ENCODE assay signal across 8 cellular contexts in genomic region chr11:124897681-124898680, GRCh38. TPM values are rescaled to one million over a fixed set of nuclear protein-coding genes. Genes with fewer than 3 reads are reported as not detected.
DNase-seq lines count a peak whose midpoint lies in the region; ATAC-seq and TF ChIP-seq lines count a peak whose summit lies in the region.

TSS of gene ROBO4 (minus strand) at chr11:124897865. CDS start at chr11:124897795, 70 bp downstream.

- H3K9me3 ChIP-seq in testis: no peaks in the 10 kb centered on the region

- CTCF ChIA-PET in HEK293T (lab: Yijun Ruan, JAX): no interaction called here

- peak within 1 kb of the TSS in 1 of 2 donors; percentile 26 for H3K4me3 ChIP-seq in cardiac fibroblast (replicated peaks in 1 of 2; ENCODE audit: low read depth in 2 of 2, low read length in 2 of 2)
- H3K4me3 ChIP-seq in testis: no peak within 1 kb of the TSS

- DNase-seq in HS-5 (ENCODE audit: low read depth) (peak; percentile 93), cardiac fibroblast (ENCODE audit: low read depth in 2 of 2) (peak; percentile 89 to 97), testis (no peak), GF-D8 (lab: John Stamatoyannopoulos, UW) (no peak), HEK293T (ENCODE audit: extremely low spot score) (no peak)
- DNase-seq in activated naive CD4-positive, alpha-beta T cell treated with anti-CD3 and anti-CD28 coated beads, Interleukin-2, amount 50 U/mL, for 16 hours: no peak

- POLR2A ChIA-PET in HEK293T (lab: Yijun Ruan, JAX): interaction anchor here (1.2 kb wide), 1 partner anchor 22 kb away, joined by 3 read pairs; no protein-coding TSS in a partner anchor

- no peak for TF ChIP-seq POLR2A in testis (IDR thresholded peaks at IDR 0.05)

- peaks cover 28% of the 10 kb centered on the region for H3K4me1 ChIP-seq in testis

- no peaks in the 10 kb centered on the region for H3K36me3 ChIP-seq in testis (ENCODE audit: low read depth, missing control alignments)

- TF ChIP-seq CTCF in cardiac fibroblast (IDR thresholded peaks at IDR 0.05; ENCODE audit: low read depth, low read length) (peak; percentile 33), testis (IDR thresholded peaks at IDR 0.05) (no peak)

- no peak for ATAC-seq in GM18868 (IDR thresholded peaks at IDR 0.05; ENCODE audit: unreplicated experiment)

- intact Hi-C loops in testis (cut with DNase I; ENCODE audit: low total_unique reads): no loop called here

- H3K27ac ChIP-seq in layer of hippocampus (ENCODE audit: low read depth, low read length) (peak within 1 kb of the TSS; percentile 85), testis (peak within 1 kb of the TSS; percentile 57 to 76)

- 51 to 57% methylated on average over 15 of the region's 15 CpGs for WGBS in testis, 2 donors

- no peaks in the 10 kb centered on the region for H3K27me3 ChIP-seq in layer of hippocampus (ENCODE audit: control insufficient read depth, insufficient read depth, low read length)
- no peaks in the 10 kb centered on the region for H3K27me3 ChIP-seq in testis

TF ChIP-seq in HEK293T, 16 proteins besides CTCF, POLR2A, EP300 and RAD21:
- TF ChIP-seq FOXA1 (IDR thresholded peaks at IDR 0.05): no peak

RNA-seq across cellular contexts. Expression of gene ROBO4, which starts in this region (rescaled TPM):
- 1 to 10 TPM; 5.7 to 8.4 TPM for total RNA-seq in testis
- 7.0 TPM for polyA plus RNA-seq in testis (ENCODE audit: insufficient read depth, low read depth, low replicate concordance)

Comparison
In these comparisons a context has a peak if more than half of its experiments do, and no peak if none do; other contexts are left out.
1. DNase-seq: peak in HS-5 (single experiment) and cardiac fibroblast (2 of 2); none in testis (single experiment), GF-D8 (single experiment), HEK293T (single experiment) and activated naive CD4-positive, alpha-beta T cell treated with anti-CD3 and anti-CD28 coated beads, Interleukin-2, amount 50 U/mL, for 16 hours (single experiment).